In the genomic region with DNA sequence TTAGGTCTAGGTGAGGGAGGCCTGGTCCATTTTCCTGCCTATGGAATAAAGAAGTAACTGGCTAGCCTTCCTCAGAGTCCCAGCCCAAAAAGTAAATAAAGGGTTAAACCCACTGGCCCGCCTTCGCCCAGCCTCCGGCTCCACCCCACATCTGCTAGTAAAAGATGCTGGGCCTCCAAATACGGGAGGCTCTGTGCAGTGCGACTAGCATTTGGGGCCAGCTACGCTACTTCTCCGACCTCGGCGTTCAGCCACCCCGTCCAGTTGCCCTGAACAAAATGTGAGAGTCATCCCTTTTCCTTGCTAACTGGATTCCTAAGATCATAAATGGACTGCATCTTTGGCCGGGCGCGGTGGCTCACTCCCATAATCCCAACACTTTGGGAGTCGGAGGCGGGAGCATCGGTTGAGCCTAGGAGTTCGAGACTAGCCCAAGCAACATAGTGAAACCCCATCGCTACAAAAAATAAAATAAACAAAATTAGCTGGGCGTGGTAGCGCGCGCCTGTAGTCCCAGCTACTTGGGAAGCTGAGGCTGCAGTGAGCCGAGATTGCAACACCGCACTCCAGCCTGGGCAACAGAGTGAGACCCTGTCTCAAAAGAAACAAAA, we compare ENCODE assay signal across 9 cellular contexts. TPM values are rescaled to one million over a fixed set of nuclear protein-coding genes. Genes with fewer than 3 reads are reported as not detected.
DNase-seq lines count a peak whose midpoint lies in the region; ATAC-seq and TF ChIP-seq lines count a peak whose summit lies in the region.
"Had no signal": no experiment of that assay in that cellular context is flagged by ENCODE, and none has a peak within 500 bp of the region (broad histone marks: within the 10 kb centered on the region; RNA-seq: fewer than 3 reads in every experiment).

No MANE protein-coding gene starts in this region.

- H3K27me3 ChIP-seq in IMR-90 (ENCODE audit: control insufficient read depth, insufficient read depth, low read length) (peaks cover 20% of the 10 kb centered on the region), body of pancreas (peaks cover 0 to 19% of the 10 kb centered on the region in 2 donors), iPS DF 6.9 (ENCODE audit: control insufficient read depth, insufficient read depth, low read length) (no peaks in the 10 kb centered on the region; the same call in 1 of the 2 replicates)

- no peak overlapping the region for H4K91ac ChIP-seq in IMR-90 (ENCODE audit: insufficient read depth, low read depth, low read length)

- no peak overlapping the region for H3K9ac ChIP-seq in IMR-90 (ENCODE audit: low read depth, low read length)

- H3K18ac ChIP-seq in IMR-90 (ENCODE audit: low read depth, low read length): no peak overlapping the region

- POLR2A ChIA-PET in IMR-90 (lab: Charles Lee; ENCODE audit: unreplicated experiment): no interaction called here

- 0 out of 2 replicates have a peak, but pooled peaks cover 4% of the 10 kb centered on the region for H3K9me1 ChIP-seq in IMR-90 (ENCODE audit: insufficient read depth, low read length)

- H2AFZ ChIP-seq in IMR-90 (replicated peaks; ENCODE audit: low read length, poor library complexity): peak overlapping the region; percentile 95

- DNase-seq in AG20443 (ENCODE audit: low spot score) (peak; percentile 92), IMR-90 (peak; percentile 65), T-helper 17 cell (peak in 2 of 3 donors; percentile 27 to 35), body of pancreas (peak in 3 of 4 donors; percentile 46 to 61 (median 54)), iPS DF 6.9 (ENCODE audit: low read depth, low spot score) (no peak), skeletal muscle cell (ENCODE audit: low read depth) (no peak), COLO668 (lab: John Stamatoyannopoulos, UW; ENCODE audit: unreplicated experiment) (no peak), ACHN (no peak)

- in situ Hi-C loops in IMR-90 (cut with MboI; ENCODE audit: low sequenced_read_pairs): no loop called here
- in situ Hi-C loops in ACHN (cut with HindIII; ENCODE audit: low pct_ligation_motif_present, low pct_unique_long_range_greater_than_20kb, low sequenced_read_pairs): no loop called here

- H3K27ac Mint-ChIP-seq in T-helper 17 cell: no peak overlapping the region

- H3K27ac ChIP-seq in IMR-90 (ENCODE audit: insufficient read depth, low read length) (no peak overlapping the region), body of pancreas (no peak overlapping the region), iPS DF 6.9 (ENCODE audit: low read length) (no peak overlapping the region)

- H3K9me3 ChIP-seq in IMR-90 (ENCODE audit: control insufficient read depth, insufficient read depth, low read length) (no peaks in the 10 kb centered on the region), T-helper 17 cell (ENCODE audit: control insufficient read depth, low read length, poor library complexity, severe bottlenecking) (no peaks in the 10 kb centered on the region), body of pancreas (no peaks in the 10 kb centered on the region), iPS DF 6.9 (ENCODE audit: control insufficient read depth, insufficient read depth, low read length) (no peaks in the 10 kb centered on the region)

- H3K36me3 ChIP-seq in IMR-90 (ENCODE audit: control insufficient read depth, insufficient read depth, low read length): no peaks in the 10 kb centered on the region
- no peaks in the 10 kb centered on the region for H3K36me3 ChIP-seq in body of pancreas (replicated peaks in 1 of 2; ENCODE audit: insufficient read depth in 1 of 2, low read depth in 2 of 2)
- H3K36me3 ChIP-seq in iPS DF 6.9 (ENCODE audit: control insufficient read depth, insufficient read depth, low read length): no peaks in the 10 kb centered on the region

- TF ChIP-seq CTCF in IMR-90 (conservative IDR thresholded peaks at IDR 0.05; ENCODE audit: low read depth, low read length) (no peak), body of pancreas (IDR thresholded peaks at IDR 0.05) (no peak)

- no peak overlapping the region for H3K14ac ChIP-seq in IMR-90 (replicated peaks; ENCODE audit: low read depth, low read length)

- H2BK5ac ChIP-seq in IMR-90 (ENCODE audit: low read depth, low read length, poor library complexity, severe bottlenecking): no peak overlapping the region

- H2BK20ac ChIP-seq in IMR-90 (ENCODE audit: low read depth, low read length): no peak overlapping the region

- H3K23ac ChIP-seq in IMR-90 (ENCODE audit: low read depth, low read length): no peak overlapping the region

- H2AK9ac ChIP-seq in IMR-90 (replicated peaks; ENCODE audit: low read depth, low read length, poor library complexity): no peak overlapping the region

- peaks cover 8% of the 10 kb centered on the region for H4K20me1 ChIP-seq in IMR-90 (ENCODE audit: insufficient read depth, low read length)

- no peak for TF ChIP-seq RAD21 in IMR-90 (IDR thresholded peaks at IDR 0.05; ENCODE audit: low read length)

- H3K4me3 Mint-ChIP-seq in T-helper 17 cell: peak overlapping the region; percentile 91

- H3K4me1 ChIP-seq in IMR-90 (ENCODE audit: control insufficient read depth, insufficient read depth, low read length) (peaks cover 6% of the 10 kb centered on the region), body of pancreas (peaks cover 25% of the 10 kb centered on the region), iPS DF 6.9 (ENCODE audit: control insufficient read depth, insufficient read depth, low read length) (peaks cover 4% of the 10 kb centered on the region)

- CTCF ChIA-PET in IMR-90 (lab: Yijun Ruan, JAX): interaction anchor here (1.2 kb wide), 1 partner anchor 36 kb away, joined by 4 read pairs; no protein-coding TSS in a partner anchor

- TF ChIP-seq POLR2A in IMR-90 (IDR thresholded peaks at IDR 0.05; ENCODE audit: low read depth, low read length) (no peak), body of pancreas (IDR thresholded peaks at IDR 0.05) (no peak)

- no peak overlapping the region; a peak in 2 of 4 replicates for H4K8ac ChIP-seq in IMR-90 (ENCODE audit: low read depth in 2 of 2, low read length in 2 of 2)

- no peaks in the 10 kb centered on the region for H3K79me1 ChIP-seq in IMR-90 (ENCODE audit: low read depth in 1 of 2, low read length in 2 of 2)

- no peak overlapping the region for H3K4ac ChIP-seq in IMR-90 (ENCODE audit: low read depth, low read length)

- no TSS peak for BruUV-seq in IMR-90 (replicated peaks; lab: Mats Ljungman, UMichigan)

- intact Hi-C loops in IMR-90 (cut with micrococcal nuclease): no loop called here
- intact Hi-C loops in body of pancreas (cut with DNase I): no loop called here

- H3K4me2 ChIP-seq in IMR-90 (ENCODE audit: low read depth, low read length): peak overlapping the region; percentile 98

- H3K4me1 Mint-ChIP-seq in T-helper 17 cell: peaks cover 23% of the 10 kb centered on the region

- H3K27me3 Mint-ChIP-seq in T-helper 17 cell: peaks cover 27% of the 10 kb centered on the region

- H2BK120ac ChIP-seq in IMR-90 (ENCODE audit: low read depth, low read length): no peak overlapping the region

- 13% methylated on average over 14 of the region's 24 CpGs; no CpG with 5 or more reads in 1 of the 2 experiments for WGBS in IMR-90 (ENCODE audit: extremely low coverage in 2 of 2, insufficient read length in 1 of 2), 2 experiments
- WGBS in body of pancreas, 2 donors: 46 to 62% methylated on average over 24 of the region's 24 CpGs
- WGBS in iPS DF 6.9 (ENCODE audit: insufficient coverage, insufficient read length): no CpG with 5 or more reads among the region's 24 CpGs

- dilution Hi-C loops in IMR-90 (cut with HindIII; ENCODE audit: low sequenced_read_pairs, unreplicated experiment): no loop called here

- no peaks in the 10 kb centered on the region for H3K36me3 Mint-ChIP-seq in T-helper 17 cell (ENCODE audit: low read depth)

- ATAC-seq in IMR-90 (ENCODE audit: low read depth): peak; percentile 83
- peak; percentile 70 for ATAC-seq in T-helper 17 cell
- ATAC-seq in body of pancreas: peak; percentile 32

- H3K4me3 ChIP-seq in IMR-90 (ENCODE audit: insufficient read depth, low read depth, low read length) (peak overlapping the region; percentile 29), body of pancreas (no peak overlapping the region), iPS DF 6.9 (ENCODE audit: low read length) (peak overlapping the region; percentile 69; the same call in 1 of the 2 replicates), skeletal muscle cell (ENCODE audit: low read depth, low read length) (peak overlapping the region; percentile 86)

- H2AK5ac ChIP-seq in IMR-90 (ENCODE audit: low read depth, low read length): no peak overlapping the region

- no peak overlapping the region for H2BK15ac ChIP-seq in IMR-90 (ENCODE audit: low read depth, low read length)

- no peak overlapping the region for H3K56ac ChIP-seq in IMR-90 (ENCODE audit: extremely low read depth, insufficient read depth, low read length)

- H4K5ac ChIP-seq in IMR-90 (ENCODE audit: low read depth, low read length): no peak overlapping the region

TF ChIP-seq in IMR-90, 13 proteins besides CTCF, POLR2A, EP300 and RAD21 (continues in another document):
- TF ChIP-seq, protein P1, sequence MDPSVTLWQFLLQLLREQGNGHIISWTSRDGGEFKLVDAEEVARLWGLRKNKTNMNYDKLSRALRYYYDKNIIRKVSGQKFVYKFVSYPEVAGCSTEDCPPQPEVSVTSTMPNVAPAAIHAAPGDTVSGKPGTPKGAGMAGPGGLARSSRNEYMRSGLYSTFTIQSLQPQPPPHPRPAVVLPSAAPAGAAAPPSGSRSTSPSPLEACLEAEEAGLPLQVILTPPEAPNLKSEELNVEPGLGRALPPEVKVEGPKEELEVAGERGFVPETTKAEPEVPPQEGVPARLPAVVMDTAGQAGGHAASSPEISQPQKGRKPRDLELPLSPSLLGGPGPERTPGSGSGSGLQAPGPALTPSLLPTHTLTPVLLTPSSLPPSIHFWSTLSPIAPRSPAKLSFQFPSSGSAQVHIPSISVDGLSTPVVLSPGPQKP (IDR thresholded peaks at IDR 0.05; ENCODE audit: borderline replicate concordance, low read depth, low read length): no peak

RNA-seq across cellular contexts. Expression of a gene that starts 0.9 kb away (rescaled TPM):
- total RNA-seq in IMR-90 (2012; rRNA removed) (1.9 and 3.2 TPM in 2 replicates), T-helper 17 cell (1 to 10 TPM; 1.5 to 2.2 TPM), body of pancreas (1 to 10 TPM; 1.6 to 2.6 TPM)
- polyA plus RNA-seq in IMR-90 (2012; rRNA removed): 3.8 TPM in 2 replicates
- polyA plus RNA-seq in IMR-90 (2012; cell fraction: cytosol; rRNA removed): 2.2 and 3.5 TPM in 2 replicates
- 4.6 and 7.8 TPM in 2 replicates for polyA plus RNA-seq in IMR-90 (2012; cell fraction: nucleus; rRNA removed; ENCODE audit: low replicate concordance)

RNA-seq across cellular contexts. Expression of a gene that starts 34.1 kb away (rescaled TPM):
- not detected in 2 replicates for total RNA-seq in IMR-90 (2012; rRNA removed)
- polyA plus RNA-seq in IMR-90 (2012; rRNA removed): not detected in 2 replicates
- polyA plus RNA-seq in IMR-90 (2012; cell fraction: cytosol; rRNA removed): not detected in 2 replicates
- polyA plus RNA-seq in IMR-90 (2012; cell fraction: nucleus; rRNA removed; ENCODE audit: low replicate concordance): not detected in 2 replicates
- not detected for total RNA-seq in T-helper 17 cell
- 10 to 100 TPM; 15.5 to 51.6 TPM for total RNA-seq in body of pancreas
- total RNA-seq: mononuclear cell had no signal

RNA-seq across cellular contexts. Expression of a gene that starts 45.5 kb away (rescaled TPM):
- total RNA-seq in IMR-90 (2012; rRNA removed) (not detected in 2 replicates), T-helper 17 cell (not detected), body of pancreas (not detected)
- polyA plus RNA-seq in IMR-90 (2012; rRNA removed): not detected in 2 replicates
- polyA plus RNA-seq in IMR-90 (2012; cell fraction: cytosol; rRNA removed): 0.04 and 0.26 TPM in 2 replicates
- 0.29 TPM in 1 of 2 replicates, not detected in the other for polyA plus RNA-seq in IMR-90 (2012; cell fraction: nucleus; rRNA removed; ENCODE audit: low replicate concordance)
- total RNA-seq: mononuclear cell had no signal

Comparison
In these comparisons a context has a peak if more than half of its experiments do, and no peak if none do; other contexts are left out.
1. DNase-seq: peak in AG20443 (single experiment), IMR-90 (single experiment), T-helper 17 cell (2 of 3) and body of pancreas (3 of 4); none in iPS DF 6.9 (single experiment), skeletal muscle cell (single experiment), COLO668 (single experiment) and ACHN (single experiment).
2. ATAC-seq: peak in every context shown above with its lines; median percentile 83 in IMR-90; 70 in T-helper 17 cell; 32 in body of pancreas.
3. H3K4me3 ChIP-seq: peak in IMR-90 (single experiment), iPS DF 6.9 (single experiment) and skeletal muscle cell (single experiment); none in body of pancreas (0 of 2).
4. RNA of a gene that starts 34.1 kb away (total RNA-seq): 15.5 to 51.6 TPM in body of pancreas; not detected in IMR-90 and not detected in T-helper 17 cell; every median in the first group is over 10 times any median in the second.